In the genomic region with DNA sequence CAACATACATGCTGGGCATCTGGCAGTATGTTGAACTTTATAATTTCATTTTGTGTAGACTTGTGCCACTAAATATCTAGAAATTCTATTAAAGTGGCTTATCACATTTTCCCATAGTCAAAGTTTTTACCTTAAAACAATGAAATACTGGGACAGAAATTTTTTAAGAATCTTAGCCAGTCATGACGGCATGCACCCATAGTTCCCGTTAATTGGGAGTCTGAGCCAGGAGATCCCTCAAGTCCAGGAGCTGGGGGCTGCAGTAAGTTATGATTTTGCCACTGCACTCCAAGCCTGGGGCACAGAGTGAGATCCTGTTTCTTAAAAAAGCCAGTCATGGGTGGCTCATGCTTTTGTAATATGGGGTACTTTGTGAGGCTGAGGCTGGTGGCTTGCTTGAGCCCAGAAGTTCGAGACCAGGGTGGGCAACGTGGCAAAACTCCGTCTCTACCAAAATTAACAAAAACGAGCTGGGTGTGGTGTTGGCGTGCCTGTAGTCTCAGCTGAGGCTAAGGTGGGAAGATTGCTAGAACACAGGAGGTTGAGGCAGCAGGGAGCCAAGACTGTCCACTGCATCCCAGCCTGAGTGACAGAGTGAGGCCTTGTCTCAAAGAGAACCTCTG, we compare ENCODE assay signal across 13 cellular contexts. TPM values are rescaled to one million over a fixed set of nuclear protein-coding genes. Genes with fewer than 3 reads are reported as not detected.
A peak's percentile ranks its signal among the peaks of the same experiment; 100 is the strongest.
DNase-seq lines count a peak whose midpoint lies in the region; ATAC-seq and TF ChIP-seq lines count a peak whose summit lies in the region.
"Had no signal": no experiment of that assay in that cellular context is flagged by ENCODE, and none has a peak within 500 bp of the region (broad histone marks: within the 10 kb centered on the region; RNA-seq: fewer than 3 reads in every experiment).

No MANE protein-coding gene starts in this region.

- no peaks in the 10 kb centered on the region for H3K27me3 Mint-ChIP-seq in CD8-positive, alpha-beta T cell (ENCODE audit: low read depth)
- H3K27me3 Mint-ChIP-seq in activated naive CD8-positive, alpha-beta T cell = no peaks in the 10 kb centered on the region
- peaks cover 0 to 3% (median 0%) of the 10 kb centered on the region in 5 donors for H3K27me3 Mint-ChIP-seq in naive thymus-derived CD8-positive, alpha-beta T cell

- no peak for DNase-seq in CD8-positive, alpha-beta T cell
- no peak for DNase-seq in naive thymus-derived CD8-positive, alpha-beta T cell
- DNase-seq in NCI-H2227 treated with DMSO at 0.1 percent for 48 hours (lab: John Stamatoyannopoulos, UW) = no peak
- DNase-seq in NCI-H1417 (lab: John Stamatoyannopoulos, UW) = no peak
- DNase-seq in cerebellar cortex (ENCODE audit: low spot score) = no peak
- DNase-seq: DMS79 treated with DMSO at 0.1 percent for 48 hours, left colon, NCI-H1417 treated with DMSO at 0.1 percent for 48 hours, posterior cingulate gyrus had no signal

- no peak overlapping the region for H3K27ac ChIP-seq in CD8-positive, alpha-beta T cell (ENCODE audit: low read depth, low read length)
- peak overlapping the region; percentile 68 for H3K27ac ChIP-seq in HUES64 (ENCODE audit: low read depth, low read length)
- H3K27ac ChIP-seq: vagina had no signal

- no peak for ATAC-seq in CD8-positive, alpha-beta T cell
- ATAC-seq in naive thymus-derived CD8-positive, alpha-beta T cell = no peak
- ATAC-seq in HG03378 (IDR thresholded peaks at IDR 0.05; ENCODE audit: unreplicated experiment) = no peak
- ATAC-seq: left colon had no signal

- POLR2A ChIA-PET in CD8-positive, alpha-beta T cell (lab: Charles Lee) = interaction anchor here (0.6 kb wide), 1 partner anchor 1513 kb away, joined by 6 read pairs; no protein-coding TSS in a partner anchor
- POLR2A ChIA-PET in naive thymus-derived CD8-positive, alpha-beta T cell (lab: Charles Lee) = interaction anchor here (6.0 kb wide), 1 partner anchor 23 kb away, joined by 67 read pairs; the partner anchor contains the start of gene SLC25A38

- no peaks in the 10 kb centered on the region for H3K9me3 ChIP-seq in CD8-positive, alpha-beta T cell (ENCODE audit: low read length)
- H3K9me3 ChIP-seq in HUES64 (ENCODE audit: insufficient read depth, low read depth, low read length) = no peaks in the 10 kb centered on the region
- H3K9me3 ChIP-seq: vagina had no signal

- peaks cover 56% of the 10 kb centered on the region for H3K4me1 Mint-ChIP-seq in CD8-positive, alpha-beta T cell (ENCODE audit: low read depth)
- H3K4me1 Mint-ChIP-seq in activated naive CD8-positive, alpha-beta T cell (ENCODE audit: low read depth) = peaks cover 51% of the 10 kb centered on the region
- peaks cover 33 to 60% (median 51%) of the 10 kb centered on the region in 4 donors for H3K4me1 Mint-ChIP-seq in naive thymus-derived CD8-positive, alpha-beta T cell

- peak overlapping the region; percentile 64 for H3K9ac ChIP-seq in HUES64 (ENCODE audit: low read depth, low read length)

- peak overlapping the region; percentile 83 for H3K27ac Mint-ChIP-seq in CD8-positive, alpha-beta T cell
- peak overlapping the region; percentile 95 for H3K27ac Mint-ChIP-seq in activated naive CD8-positive, alpha-beta T cell
- peak overlapping the region in 9 of 10 donors; percentile 46 to 97 (median 70) for H3K27ac Mint-ChIP-seq in naive thymus-derived CD8-positive, alpha-beta T cell

- peaks cover 40% of the 10 kb centered on the region for H3K4me1 ChIP-seq in CD8-positive, alpha-beta T cell (ENCODE audit: insufficient read depth, low read length)
- H3K4me1 ChIP-seq in HUES64 (ENCODE audit: insufficient read depth, low read length) = peaks cover 24% of the 10 kb centered on the region

- H3K4me3 ChIP-seq in CD8-positive, alpha-beta T cell (ENCODE audit: low read depth, low read length) = no peak overlapping the region
- peak overlapping the region; percentile 15; the same call in 1 of the 2 replicates for H3K4me3 ChIP-seq in HUES64 (ENCODE audit: low read length)
- H3K4me3 ChIP-seq: vagina had no signal

- TF ChIP-seq CTCF in CD8-positive, alpha-beta T cell (IDR thresholded peaks at IDR 0.05) = no peak

- no peaks in the 10 kb centered on the region for H3K27me3 ChIP-seq in CD8-positive, alpha-beta T cell (ENCODE audit: insufficient read depth, low read length)
- H3K27me3 ChIP-seq in HUES64 (ENCODE audit: insufficient read depth, low read length) = no peaks in the 10 kb centered on the region
- H3K27me3 ChIP-seq: vagina had no signal

- peaks cover 57% of the 10 kb centered on the region for H3K36me3 ChIP-seq in CD8-positive, alpha-beta T cell (ENCODE audit: insufficient read depth, low read length)
- H3K36me3 ChIP-seq in HUES64 (ENCODE audit: insufficient read depth, low read length) = peaks cover 76% of the 10 kb centered on the region

- H3K9me3 Mint-ChIP-seq in CD8-positive, alpha-beta T cell = no peaks in the 10 kb centered on the region
- H3K9me3 Mint-ChIP-seq in activated naive CD8-positive, alpha-beta T cell (ENCODE audit: low read depth) = no peaks in the 10 kb centered on the region
- no peaks in the 10 kb centered on the region for H3K9me3 Mint-ChIP-seq in naive thymus-derived CD8-positive, alpha-beta T cell

- peak overlapping the region; percentile 13 for H3K4me3 Mint-ChIP-seq in CD8-positive, alpha-beta T cell
- peak overlapping the region; percentile 97 for H3K4me3 Mint-ChIP-seq in activated naive CD8-positive, alpha-beta T cell
- peak overlapping the region; percentile 22 to 97 (median 64) for H3K4me3 Mint-ChIP-seq in naive thymus-derived CD8-positive, alpha-beta T cell

- CTCF ChIA-PET in CD8-positive, alpha-beta T cell (lab: Charles Lee) = interaction anchor here (1.0 kb wide), 1 partner anchor 37 kb away, joined by 5 read pairs; no protein-coding TSS in a partner anchor

- intact Hi-C loops in CD8-positive, alpha-beta T cell (cut with DNase I, micrococcal nuclease) = loop anchor here (5.0 kb wide), 3 partner anchors 357 to 1272 kb away; partner anchors contain the start of genes ACAA1 (in 1 of the 2), MYD88 (in 1 of the 2), SCN11A (in 1 of the 2) and WDR48 (in 1 of the 2)

- 93% methylated on average over 7 of the region's 7 CpGs for WGBS in HUES64

- H3K36me3 Mint-ChIP-seq in CD8-positive, alpha-beta T cell = peaks cover 73% of the 10 kb centered on the region
- H3K36me3 Mint-ChIP-seq in activated naive CD8-positive, alpha-beta T cell = peaks cover 26% of the 10 kb centered on the region
- peaks cover 10 to 72% (median 28%) of the 10 kb centered on the region in 3 donors for H3K36me3 Mint-ChIP-seq in naive thymus-derived CD8-positive, alpha-beta T cell

RNA-seq across cellular contexts. Expression of gene RPSA, which starts 3.1 kb away (rescaled TPM):
- total RNA-seq in CD8-positive, alpha-beta T cell = 1,000 to 10,000 TPM; 1,951 to 2,020 TPM
- 2,839 TPM for polyA plus RNA-seq in HUES64 (2013, experiment 1 of 2)
- polyA plus RNA-seq in HUES64 (2013, experiment 2 of 2) = 2,744 TPM
- 1,000 to 10,000 TPM; 1,560 to 1,579 TPM for total RNA-seq in naive thymus-derived CD8-positive, alpha-beta T cell
- 1,000 to 10,000 TPM; 1,242 to 1,388 (median 1,323) TPM for polyA plus RNA-seq in naive thymus-derived CD8-positive, alpha-beta T cell

RNA-seq across cellular contexts. Expression of gene SLC25A38, which starts 26.5 kb away (rescaled TPM):
- total RNA-seq in CD8-positive, alpha-beta T cell = 10 to 100 TPM; 64.0 to 65.1 TPM
- polyA plus RNA-seq in HUES64 (2013, experiment 1 of 2) = 32.8 TPM
- polyA plus RNA-seq in HUES64 (2013, experiment 2 of 2) = 27.3 TPM
- 10 to 100 TPM; 51.7 to 52.2 TPM for total RNA-seq in naive thymus-derived CD8-positive, alpha-beta T cell
- 10 to 100 TPM; 34.2 to 53.4 (median 43.2) TPM for polyA plus RNA-seq in naive thymus-derived CD8-positive, alpha-beta T cell

RNA-seq across cellular contexts. Expression of gene MOBP, which starts 57.9 kb away (rescaled TPM):
- not detected for total RNA-seq in CD8-positive, alpha-beta T cell
- 0.60 TPM for polyA plus RNA-seq in HUES64 (2013, experiment 1 of 2)
- 0.57 TPM for polyA plus RNA-seq in HUES64 (2013, experiment 2 of 2)
- not detected for total RNA-seq in naive thymus-derived CD8-positive, alpha-beta T cell
- polyA plus RNA-seq in naive thymus-derived CD8-positive, alpha-beta T cell = not detected
- total RNA-seq: vagina had no signal

Comparison
In these comparisons a context has a peak if more than half of its experiments do, and no peak if none do; other contexts are left out.
1. H3K4me3 Mint-ChIP-seq: peak in every context shown above with its lines; median percentile 97 in activated naive CD8-positive, alpha-beta T cell; 64 in naive thymus-derived CD8-positive, alpha-beta T cell; 13 in CD8-positive, alpha-beta T cell.